ENCODE assay signal across 17 cellular contexts in genomic region chr12:118446247-118446646, GRCh38.
"Had no signal": no experiment of that assay in that cellular context is flagged by ENCODE, and none has a peak within 500 bp of the region (broad histone marks: within the 10 kb centered on the region; RNA-seq: fewer than 3 reads in every experiment).

No MANE protein-coding gene starts in this region.

- H3K4me3 ChIP-seq: stomach, thoracic aorta had no signal

- H3K36me3 ChIP-seq: stomach, thoracic aorta had no signal

- H3K27ac Mint-ChIP-seq: activated CD4-positive, alpha-beta memory T cell treated with anti-CD3 and anti-CD28 coated beads, Interleukin-2, amount 10 ng/mL, durations not matched to agents 7 days and 5 days; activated CD4-positive, alpha-beta T cell treated with anti-CD3 and anti-CD28 coated beads for 36 hours; activated naive CD8-positive, alpha-beta T cell; brain; dendritic cell treated with granulocyte-macrophage colony-stimulating factor and Interleukin-4, amounts not matched to agents 40 ng/mL and 50 ng/mL, for 4 days; effector memory CD8-positive, alpha-beta T cell; nephron; T-helper 2 cell treated with Interferon-gamma antibody and Interleukin-4, amounts not matched to agents 5 μg/mL and 100 μg/mL, for 36 hours had no signal

- DNase-seq: activated CD4-positive, alpha-beta memory T cell treated with anti-CD3 and anti-CD28 coated beads, Interleukin-2, amount 10 ng/mL, durations not matched to agents 7 days and 5 days; activated CD4-positive, alpha-beta T cell treated with anti-CD3 and anti-CD28 coated beads for 36 hours; activated gamma-delta T cell; activated T-cell treated with anti-CD3 and anti-CD28 coated beads, Interleukin-2, amount 50 U/mL, for 48 hours; amygdala; cerebellar nuclear complex; effector memory CD8-positive, alpha-beta T cell; left ventricle myocardium superior; mesenchymal stem cell; stimulated activated CD4-positive, alpha-beta T cell treated with anti-CD3 and anti-CD28 coated beads, Interleukin-4, amount 100 ng/mL, for 24 hours; stomach had no signal

- H3K4me3 Mint-ChIP-seq: activated CD4-positive, alpha-beta memory T cell treated with anti-CD3 and anti-CD28 coated beads, Interleukin-2, amount 10 ng/mL, durations not matched to agents 7 days and 5 days; activated CD4-positive, alpha-beta T cell treated with anti-CD3 and anti-CD28 coated beads for 36 hours; activated naive CD8-positive, alpha-beta T cell; brain; dendritic cell treated with granulocyte-macrophage colony-stimulating factor and Interleukin-4, amounts not matched to agents 40 ng/mL and 50 ng/mL, for 4 days; effector memory CD8-positive, alpha-beta T cell; nephron; T-helper 2 cell treated with Interferon-gamma antibody and Interleukin-4, amounts not matched to agents 5 μg/mL and 100 μg/mL, for 36 hours had no signal

- H3K9me3 ChIP-seq: stomach, thoracic aorta had no signal

- H3K4me1 Mint-ChIP-seq: activated CD4-positive, alpha-beta memory T cell treated with anti-CD3 and anti-CD28 coated beads, Interleukin-2, amount 10 ng/mL, durations not matched to agents 7 days and 5 days; activated CD4-positive, alpha-beta T cell treated with anti-CD3 and anti-CD28 coated beads for 36 hours; nephron had no signal

- H3K36me3 Mint-ChIP-seq: brain had no signal

- H3K4me1 ChIP-seq: stomach had no signal

- H3K27ac ChIP-seq: stomach, thoracic aorta had no signal

- ATAC-seq: activated CD4-positive, alpha-beta T cell treated with anti-CD3 and anti-CD28 coated beads for 36 hours; effector memory CD8-positive, alpha-beta T cell; left ventricle myocardium superior had no signal

- H3K9me3 Mint-ChIP-seq: activated CD4-positive, alpha-beta memory T cell treated with anti-CD3 and anti-CD28 coated beads, Interleukin-2, amount 10 ng/mL, durations not matched to agents 7 days and 5 days; dendritic cell treated with granulocyte-macrophage colony-stimulating factor and Interleukin-4, amounts not matched to agents 40 ng/mL and 50 ng/mL, for 4 days; effector memory CD8-positive, alpha-beta T cell; nephron; T-helper 2 cell treated with Interferon-gamma antibody and Interleukin-4, amounts not matched to agents 5 μg/mL and 100 μg/mL, for 36 hours had no signal
